13 cellular contexts compared by ENCODE assay signal in the genomic region with DNA sequence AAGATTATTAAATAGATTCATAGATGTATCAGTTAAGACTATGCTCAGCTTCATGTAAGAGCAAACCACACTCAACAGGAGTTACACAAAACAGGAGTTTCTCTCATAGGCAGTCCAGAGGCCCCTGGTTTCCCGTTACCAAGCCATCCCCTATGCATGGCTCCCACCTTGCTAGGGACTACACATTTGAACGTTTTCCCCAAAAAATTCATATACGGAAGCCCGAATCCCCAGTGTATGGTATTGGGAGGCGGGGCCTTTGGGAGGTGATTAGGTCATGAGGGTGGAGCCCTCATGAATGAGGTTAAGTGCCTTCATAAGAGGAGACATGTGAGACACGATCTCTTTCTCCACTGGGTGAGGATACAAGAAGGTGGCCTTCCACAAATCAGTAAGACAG. TPM values are rescaled to one million over a fixed set of nuclear protein-coding genes. Genes with fewer than 3 reads are reported as not detected.
DNase-seq lines count a peak whose midpoint lies in the region; ATAC-seq, FAIRE-seq and TF ChIP-seq lines count a peak whose summit lies in the region.
"Had no signal": no experiment of that assay in that cellular context is flagged by ENCODE, and none has a peak within 500 bp of the region (broad histone marks: within the 10 kb centered on the region; RNA-seq: fewer than 3 reads in every experiment).

No MANE protein-coding gene starts in this region.

- H3K27me3 Mint-ChIP-seq in CD8-positive, alpha-beta memory T cell, result no peaks in the 10 kb centered on the region
- H3K27me3 Mint-ChIP-seq in central memory CD8-positive, alpha-beta T cell, result no peaks in the 10 kb centered on the region

- peaks cover 28 to 42% (median 37%) of the 10 kb centered on the region in 3 donors for H3K4me1 Mint-ChIP-seq in CD8-positive, alpha-beta memory T cell
- peaks cover 34% of the 10 kb centered on the region for H3K4me1 Mint-ChIP-seq in central memory CD8-positive, alpha-beta T cell

- peak; percentile 30 for ATAC-seq in HG03565 (IDR thresholded peaks at IDR 0.05; ENCODE audit: unreplicated experiment)
- peak; percentile 16 for ATAC-seq in central memory CD8-positive, alpha-beta T cell (replicated peaks; ENCODE audit: extremely low read depth, poor library complexity, severe bottlenecking)
- no peak for ATAC-seq in HG03039 (IDR thresholded peaks at IDR 0.05; ENCODE audit: unreplicated experiment)

- POLR2A ChIA-PET in CD8-positive, alpha-beta memory T cell (lab: Charles Lee), result interaction anchor here (1.1 kb wide), 1 partner anchor 441 kb away, joined by 3 read pairs; no protein-coding TSS in a partner anchor

- peak overlapping the region; percentile 91 to 99 (median 96) for H3K27ac Mint-ChIP-seq in CD8-positive, alpha-beta memory T cell
- H3K27ac Mint-ChIP-seq in central memory CD8-positive, alpha-beta T cell (ENCODE audit: low read depth), result peak overlapping the region; percentile 98

- no peak overlapping the region for H3K4me3 ChIP-seq in CD8-positive, alpha-beta memory T cell (ENCODE audit: low read length)
- no peak overlapping the region for H3K4me3 ChIP-seq in adrenal gland
- H3K4me3 ChIP-seq: stomach had no signal

- H3K36me3 Mint-ChIP-seq in CD8-positive, alpha-beta memory T cell, result peaks cover 3 to 20% (median 16%) of the 10 kb centered on the region in 3 donors
- peaks cover 20% of the 10 kb centered on the region for H3K36me3 Mint-ChIP-seq in central memory CD8-positive, alpha-beta T cell (ENCODE audit: insufficient read depth)

- H3K27ac ChIP-seq in CD8-positive, alpha-beta memory T cell (ENCODE audit: low read depth, low read length), result peak overlapping the region; percentile 86
- no peak overlapping the region for H3K27ac ChIP-seq in adrenal gland
- H3K27ac ChIP-seq: C4-2B, HL-60, stomach had no signal

- peaks cover 26% of the 10 kb centered on the region for H3K4me1 ChIP-seq in CD8-positive, alpha-beta memory T cell (ENCODE audit: insufficient read depth, low read length)
- H3K4me1 ChIP-seq in adrenal gland (replicated peaks in 1 of 2), result no peaks in the 10 kb centered on the region
- H3K4me1 ChIP-seq: stomach had no signal

- no peaks in the 10 kb centered on the region for H3K36me3 ChIP-seq in CD8-positive, alpha-beta memory T cell (ENCODE audit: insufficient read depth, low read length)
- H3K36me3 ChIP-seq in adrenal gland (replicated peaks in 1 of 2), result no peaks in the 10 kb centered on the region
- H3K36me3 ChIP-seq: stomach had no signal

- intact Hi-C loops in adrenal gland (cut with DNase I), result no loop called here

- TF ChIP-seq CTCF in adrenal gland (IDR thresholded peaks at IDR 0.05), result no peak

- WGBS in adrenal gland, 4 donors, result 82 to 94% (median 92%) methylated on average over 6 of the region's 6 CpGs

- FAIRE-seq in GM19239 (lab: Jason Lieb, UNC), result peak; percentile 11

- DNase-seq in CD8-positive, alpha-beta memory T cell, result peak in 2 of 5 donors; percentile 23 to 25
- DNase-seq in GM19239 (ENCODE audit: insufficient read length, low spot score) (no peak), adrenal gland (no peak), activated gamma-delta T cell treated with Interleukin-2 at 50 U/mL for 16 hours (no peak), NCI-H2196 (lab: John Stamatoyannopoulos, UW; ENCODE audit: unreplicated experiment) (no peak)
- no peak for DNase-seq in central memory CD8-positive, alpha-beta T cell (ENCODE audit: low spot score in 2 of 2)
- DNase-seq: mammary epithelial cell, NCI-H226, stomach had no signal

- CTCF ChIA-PET in CD8-positive, alpha-beta memory T cell (lab: Charles Lee), result interaction anchor here (1.1 kb wide), 1 partner anchor 10 kb away, joined by 4 read pairs; no protein-coding TSS in a partner anchor

- H3K27me3 ChIP-seq in CD8-positive, alpha-beta memory T cell (ENCODE audit: insufficient read depth, low read length, poor library complexity, severe bottlenecking), result no peaks in the 10 kb centered on the region
- H3K27me3 ChIP-seq in adrenal gland, result no peaks in the 10 kb centered on the region
- H3K27me3 ChIP-seq: stomach had no signal

- no peaks in the 10 kb centered on the region for H3K9me3 Mint-ChIP-seq in CD8-positive, alpha-beta memory T cell
- peaks cover 5% of the 10 kb centered on the region for H3K9me3 Mint-ChIP-seq in central memory CD8-positive, alpha-beta T cell

- no peaks in the 10 kb centered on the region for H3K9me3 ChIP-seq in CD8-positive, alpha-beta memory T cell (ENCODE audit: low read length)
- H3K9me3 ChIP-seq in adrenal gland (replicated peaks in 1 of 3), result no peaks in the 10 kb centered on the region
- H3K9me3 ChIP-seq: stomach had no signal

- TF ChIP-seq POLR2A in adrenal gland (IDR thresholded peaks at IDR 0.05), result no peak

- peak overlapping the region in 5 of 7 donors; percentile 44 to 70 (median 65) for H3K4me3 Mint-ChIP-seq in CD8-positive, alpha-beta memory T cell
- peak overlapping the region; percentile 64 for H3K4me3 Mint-ChIP-seq in central memory CD8-positive, alpha-beta T cell

RNA-seq across cellular contexts. Expression of gene RSU1, which starts 29.1 kb away (rescaled TPM):
- total RNA-seq in CD8-positive, alpha-beta memory T cell, result 10 to 100 TPM; 66.4 to 68.5 TPM
- 132 TPM for polyA plus RNA-seq in CD8-positive, alpha-beta memory T cell
- total RNA-seq in adrenal gland, result 10 to 100 TPM; 23.8 to 51.6 (median 43.4) TPM
- 10 to 100 TPM; 15.6 to 96.8 (median 24.5) TPM for polyA plus RNA-seq in adrenal gland
